In genomic region chr16:56426585-56426984, GRCh38 we compare ENCODE assay signal across 13 cellular contexts. TPM values are rescaled to one million over a fixed set of nuclear protein-coding genes. Genes with fewer than 3 reads are reported as not detected.
A peak's percentile ranks its signal among the peaks of the same experiment; 100 is the strongest.
DNase-seq lines count a peak whose midpoint lies in the region; ATAC-seq and TF ChIP-seq lines count a peak whose summit lies in the region.
"Had no signal": no experiment of that assay in that cellular context is flagged by ENCODE, and none has a peak within 500 bp of the region (broad histone marks: within the 10 kb centered on the region; RNA-seq: fewer than 3 reads in every experiment).

No MANE protein-coding gene starts in this region.

- 88 to 93% (median 88%) methylated on average over 4 of the region's 4 CpGs for WGBS in adipose tissue, 3 donors

- H3K4me1 Mint-ChIP-seq in GM23338: peaks cover 30% of the 10 kb centered on the region

- no peak overlapping the region for H2AFZ ChIP-seq in GM23338

- intact Hi-C loops in left colon (cut with DNase I, micrococcal nuclease): no loop called here

- ATAC-seq in GM23338: no peak
- ATAC-seq in left colon: peak; percentile 27
- no peak for ATAC-seq in HG03571 (IDR thresholded peaks at IDR 0.05; ENCODE audit: unreplicated experiment)

- peaks cover 15% of the 10 kb centered on the region for H3K27me3 ChIP-seq in GM23338 (ENCODE audit: insufficient read depth)
- no peaks in the 10 kb centered on the region for H3K27me3 ChIP-seq in MG63
- H3K27me3 ChIP-seq: neutrophil had no signal

- no peaks in the 10 kb centered on the region for H3K9me3 Mint-ChIP-seq in GM23338

- DNase-seq in GM23338 (ENCODE audit: low spot score): no peak
- no peak for DNase-seq in left colon
- no peak for DNase-seq in SKM-1 treated with dmso at 0.1 percent for 144 hours (lab: John Stamatoyannopoulos, UW; ENCODE audit: unreplicated experiment)
- DNase-seq in hepatic stellate cell (ENCODE audit: low spot score): no peak
- DNase-seq in MG63: no peak
- DNase-seq: amniotic stem cell, MV-4-11, RPMI8226 had no signal

- H3K79me2 ChIP-seq in GM23338 (replicated peaks; ENCODE audit: insufficient read depth): peaks cover 27% of the 10 kb centered on the region

- peaks cover 19% of the 10 kb centered on the region for H3K4me1 ChIP-seq in GM23338 (ENCODE audit: insufficient read depth)

- peaks cover 7% of the 10 kb centered on the region for H3F3A ChIP-seq in GM23338 (replicated peaks; ENCODE audit: low read depth)

- no peaks in the 10 kb centered on the region for H3K9me3 ChIP-seq in MG63
- H3K9me3 ChIP-seq: neutrophil had no signal

- peak overlapping the region; percentile 64; the same call in 2 of the 3 replicates for H3K4me3 Mint-ChIP-seq in GM23338

- peaks cover 25% of the 10 kb centered on the region for H4K20me1 ChIP-seq in GM23338 (replicated peaks; ENCODE audit: insufficient read depth)

- H3K36me3 ChIP-seq in GM23338 (ENCODE audit: insufficient read depth) (peaks cover 2% of the 10 kb centered on the region; the same call in 1 of the 2 replicates), MG63 (peaks cover 55% of the 10 kb centered on the region)

- H3K9me2 ChIP-seq in GM23338 (ENCODE audit: insufficient read depth): peaks cover 3% of the 10 kb centered on the region; the same call in 1 of the 2 replicates

- H3K4me2 ChIP-seq in GM23338: no peak overlapping the region

- no peak overlapping the region for H3K27ac Mint-ChIP-seq in GM23338

- no peak overlapping the region for H3K4me3 ChIP-seq in GM23338
- no peak overlapping the region for H3K4me3 ChIP-seq in MG63

- H3K27me3 Mint-ChIP-seq in GM23338 (ENCODE audit: insufficient read depth, low read depth, poor library complexity): peaks cover 19% of the 10 kb centered on the region

- H3K27ac ChIP-seq in 22Rv1: peak overlapping the region; percentile 72
- H3K27ac ChIP-seq in GM23338 (ENCODE audit: low read depth): no peak overlapping the region
- H3K27ac ChIP-seq in adipose tissue (ENCODE audit: low read depth, low read length): peak overlapping the region; percentile 44
- H3K27ac ChIP-seq: C4-2B had no signal

- H3K36me3 Mint-ChIP-seq in GM23338 (ENCODE audit: low read depth): peaks cover 8% of the 10 kb centered on the region; the same call in 2 of the 3 replicates

- no peak for TF ChIP-seq CTCF in 22Rv1 (IDR thresholded peaks at IDR 0.05)
- no peak for TF ChIP-seq CTCF in GM23338 (conservative IDR thresholded peaks at IDR 0.05; ENCODE audit: low read depth in 2 of 2)

TF ChIP-seq in GM23338, 12 proteins besides CTCF, POLR2A, EP300 and RAD21:
- TF ChIP-seq EZH2phosphoT487 (IDR thresholded peaks at IDR 0.05; ENCODE audit: unreplicated experiment): no peak
- TF ChIP-seq ZNF331 (CRISPR knock-in tag; IDR thresholded peaks at IDR 0.05; ENCODE audit: low read depth): no peak
- TF ChIP-seq NANOG (IDR thresholded peaks at IDR 0.05; ENCODE audit: borderline replicate concordance): no peak
- no peak for TF ChIP-seq CREB1 (CRISPR knock-in tag; IDR thresholded peaks at IDR 0.05; ENCODE audit: low read depth)
TF ChIP-seq in GM23338: peak in this region for 0.

RNA-seq across cellular contexts. Expression of gene AMFR, which starts 1.2 kb away (rescaled TPM):
- total RNA-seq in GM23338 (2014; rRNA removed; shearing (Covaris generic)): 41.1 and 52.9 TPM in 2 replicates
- 9.0 and 10.7 TPM in 2 replicates for polyA plus RNA-seq in GM23338 (2016; fragmentation: Nextera tagmentation; extraction: Ambion mirVana)
- 10 to 100 TPM; 36.6 to 47.3 (median 38.0) TPM for polyA plus RNA-seq in adipose tissue
- total RNA-seq in left colon: 100 to 1,000 TPM in 1 of 2 donors, 10 to 100 TPM in 1; 87.2 to 111 TPM
- total RNA-seq in MG63 (2014; rRNA removed; shearing (Covaris generic); ENCODE audit: low replicate concordance): 296 and 395 TPM in 2 replicates

RNA-seq across cellular contexts. Expression of gene NUDT21, which starts 24.5 kb away (rescaled TPM):
- 132 and 151 TPM in 2 replicates for total RNA-seq in GM23338 (2014; rRNA removed; shearing (Covaris generic))
- polyA plus RNA-seq in GM23338 (2016; fragmentation: Nextera tagmentation; extraction: Ambion mirVana) (81.5 and 83.4 TPM in 2 replicates), adipose tissue (10 to 100 TPM; 34.2 to 40.4 (median 34.4) TPM)
- total RNA-seq in left colon: 10 to 100 TPM; 68.5 to 77.9 TPM
- 191 and 387 TPM in 2 replicates for total RNA-seq in MG63 (2014; rRNA removed; shearing (Covaris generic); ENCODE audit: low replicate concordance)

RNA-seq across cellular contexts. Expression of gene OGFOD1, which starts 24.8 kb away (rescaled TPM):
- 60.0 and 76.3 TPM in 2 replicates for total RNA-seq in GM23338 (2014; rRNA removed; shearing (Covaris generic))
- 63.9 and 74.5 TPM in 2 replicates for polyA plus RNA-seq in GM23338 (2016; fragmentation: Nextera tagmentation; extraction: Ambion mirVana)
- polyA plus RNA-seq in adipose tissue: 10 to 100 TPM in 1 of 3 donors, 1 to 10 TPM in 2; 7.8 to 25.7 (median 9.2) TPM
- 10 to 100 TPM; 15.9 to 16.5 TPM for total RNA-seq in left colon
- total RNA-seq in MG63 (2014; rRNA removed; shearing (Covaris generic); ENCODE audit: low replicate concordance): 217 and 688 TPM in 2 replicates
